ENCODE assay signal across 2 cellular contexts in the genomic region with DNA sequence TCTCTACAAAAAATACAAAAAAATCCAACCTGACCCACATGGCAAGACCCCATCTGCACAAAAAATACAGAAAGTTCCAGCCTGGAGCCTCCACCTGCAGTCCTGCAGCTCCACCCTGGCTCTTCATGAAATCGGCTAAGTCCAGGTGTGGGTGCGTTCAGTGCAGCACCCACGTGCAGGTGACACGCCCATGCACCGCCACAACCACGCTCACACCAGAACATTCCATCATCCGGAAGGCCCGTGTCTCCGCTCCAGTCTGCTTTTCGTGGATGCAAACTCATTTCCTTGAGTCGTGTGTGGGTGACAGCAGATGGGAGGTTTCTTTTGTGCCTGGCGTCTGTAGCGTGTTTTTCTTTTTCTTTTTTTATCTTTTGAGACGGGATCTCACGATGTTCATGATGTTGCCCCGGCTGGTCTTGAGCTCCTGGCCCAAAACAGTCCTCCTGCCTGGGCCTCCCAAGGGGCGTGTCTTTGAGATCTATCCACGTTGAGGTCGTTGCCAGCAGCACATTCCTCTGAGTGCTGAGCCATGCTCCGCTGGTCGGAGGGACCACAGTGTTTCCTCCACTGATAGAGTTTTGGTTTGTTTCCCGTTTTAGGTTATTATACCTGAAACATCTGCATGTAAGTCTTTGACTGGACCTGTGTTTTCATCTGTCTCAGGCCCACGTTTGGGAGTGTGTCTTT.
TF ChIP-seq lines count a peak whose summit lies in the region.

No MANE protein-coding gene starts in this region.

TF ChIP-seq in IMR-90, 13 proteins besides CTCF, POLR2A, EP300 and RAD21:
- TF ChIP-seq BHLHE40 (IDR thresholded peaks at IDR 0.05; ENCODE audit: low read depth, low read length) (no peak), RFX5 (IDR thresholded peaks at IDR 0.05; ENCODE audit: low read depth, low read length) (no peak), CEBPB (IDR thresholded peaks at IDR 0.05; ENCODE audit: low read depth, low read length) (no peak), MAZ (IDR thresholded peaks at IDR 0.05; ENCODE audit: borderline replicate concordance, low read depth, low read length) (no peak), RCOR1 (IDR thresholded peaks at IDR 0.05; ENCODE audit: insufficient replicate concordance, low read length) (no peak), MAFK (IDR thresholded peaks at IDR 0.05; ENCODE audit: low read depth, low read length) (no peak), SMC3 (IDR thresholded peaks at IDR 0.05; ENCODE audit: low read depth, low read length) (no peak), NFE2L2 (IDR thresholded peaks at IDR 0.05; ENCODE audit: low read depth, low read length) (no peak), MXI1 (IDR thresholded peaks at IDR 0.05; ENCODE audit: borderline replicate concordance, low read depth, low read length) (no peak), FOS (IDR thresholded peaks at IDR 0.05; ENCODE audit: low read depth, low read length) (no peak), CHD1 (IDR thresholded peaks at IDR 0.05; ENCODE audit: low read depth, low read length) (no peak)
- TF ChIP-seq, protein P1, sequence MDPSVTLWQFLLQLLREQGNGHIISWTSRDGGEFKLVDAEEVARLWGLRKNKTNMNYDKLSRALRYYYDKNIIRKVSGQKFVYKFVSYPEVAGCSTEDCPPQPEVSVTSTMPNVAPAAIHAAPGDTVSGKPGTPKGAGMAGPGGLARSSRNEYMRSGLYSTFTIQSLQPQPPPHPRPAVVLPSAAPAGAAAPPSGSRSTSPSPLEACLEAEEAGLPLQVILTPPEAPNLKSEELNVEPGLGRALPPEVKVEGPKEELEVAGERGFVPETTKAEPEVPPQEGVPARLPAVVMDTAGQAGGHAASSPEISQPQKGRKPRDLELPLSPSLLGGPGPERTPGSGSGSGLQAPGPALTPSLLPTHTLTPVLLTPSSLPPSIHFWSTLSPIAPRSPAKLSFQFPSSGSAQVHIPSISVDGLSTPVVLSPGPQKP (IDR thresholded peaks at IDR 0.05; ENCODE audit: borderline replicate concordance, low read depth, low read length) = no peak
- TF ChIP-seq, protein P2, sequence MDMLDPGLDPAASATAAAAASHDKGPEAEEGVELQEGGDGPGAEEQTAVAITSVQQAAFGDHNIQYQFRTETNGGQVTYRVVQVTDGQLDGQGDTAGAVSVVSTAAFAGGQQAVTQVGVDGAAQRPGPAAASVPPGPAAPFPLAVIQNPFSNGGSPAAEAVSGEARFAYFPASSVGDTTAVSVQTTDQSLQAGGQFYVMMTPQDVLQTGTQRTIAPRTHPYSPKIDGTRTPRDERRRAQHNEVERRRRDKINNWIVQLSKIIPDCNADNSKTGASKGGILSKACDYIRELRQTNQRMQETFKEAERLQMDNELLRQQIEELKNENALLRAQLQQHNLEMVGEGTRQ (IDR thresholded peaks at IDR 0.05; ENCODE audit: low read depth, low read length) = no peak

TF ChIP-seq in GM12878, 131 proteins besides CTCF, POLR2A, EP300 and RAD21:
- TF ChIP-seq, protein P3, sequence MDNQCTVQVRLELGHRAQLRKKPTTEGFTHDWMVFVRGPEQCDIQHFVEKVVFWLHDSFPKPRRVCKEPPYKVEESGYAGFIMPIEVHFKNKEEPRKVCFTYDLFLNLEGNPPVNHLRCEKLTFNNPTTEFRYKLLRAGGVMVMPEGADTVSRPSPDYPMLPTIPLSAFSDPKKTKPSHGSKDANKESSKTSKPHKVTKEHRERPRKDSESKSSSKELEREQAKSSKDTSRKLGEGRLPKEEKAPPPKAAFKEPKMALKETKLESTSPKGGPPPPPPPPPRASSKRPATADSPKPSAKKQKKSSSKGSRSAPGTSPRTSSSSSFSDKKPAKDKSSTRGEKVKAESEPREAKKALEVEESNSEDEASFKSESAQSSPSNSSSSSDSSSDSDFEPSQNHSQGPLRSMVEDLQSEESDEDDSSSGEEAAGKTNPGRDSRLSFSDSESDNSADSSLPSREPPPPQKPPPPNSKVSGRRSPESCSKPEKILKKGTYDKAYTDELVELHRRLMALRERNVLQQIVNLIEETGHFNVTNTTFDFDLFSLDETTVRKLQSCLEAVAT (IDR thresholded peaks at IDR 0.05) = no peak
- no peak for TF ChIP-seq PML (IDR thresholded peaks at IDR 0.05; ENCODE audit: low read length)
- TF ChIP-seq CEBPB (IDR thresholded peaks at IDR 0.05; ENCODE audit: borderline replicate concordance in 1 of 2, low read depth in 2 of 2, low read length in 2 of 2) = no peak
- no peak for TF ChIP-seq BRCA1 (IDR thresholded peaks at IDR 0.05; ENCODE audit: low read depth, low read length)
- no peak for TF ChIP-seq SREBF1 (IDR thresholded peaks at IDR 0.05; ENCODE audit: low read length)
- TF ChIP-seq ESRRA (IDR thresholded peaks at IDR 0.05; ENCODE audit: low read length) = no peak
- TF ChIP-seq IKZF2 (IDR thresholded peaks at IDR 0.05) = 0 out of 4 replicates have a peak, but pooled peaks of 1 of the 2 experiments have one; percentile 0
- no peak for TF ChIP-seq KLF5 (IDR thresholded peaks at IDR 0.05; ENCODE audit: partially characterized antibody)
- 0 out of 2 replicates have a peak, but pooled peaks have one; percentile 15 for TF ChIP-seq DPF2 (IDR thresholded peaks at IDR 0.05)
- TF ChIP-seq FOS (IDR thresholded peaks at IDR 0.05; ENCODE audit: borderline replicate concordance, extremely low read depth, insufficient read length) = no peak
- no peak for TF ChIP-seq MXI1 (IDR thresholded peaks at IDR 0.05; ENCODE audit: low read depth, low read length)
- 0 out of 2 replicates have a peak, but pooled peaks have one; percentile 17 for TF ChIP-seq PAX5 (IDR thresholded peaks at IDR 0.05; ENCODE audit: borderline replicate concordance, low read depth, low read length)
- TF ChIP-seq NR2C2 (IDR thresholded peaks at IDR 0.05; ENCODE audit: borderline replicate concordance, control insufficient read depth, insufficient read length, low read depth) = no peak
- no peak for TF ChIP-seq CHD4 (IDR thresholded peaks at IDR 0.05)
- TF ChIP-seq, protein P1 (IDR thresholded peaks at IDR 0.05; ENCODE audit: low read depth, low read length) = no peak
- no peak for TF ChIP-seq LARP7 (IDR thresholded peaks at IDR 0.05)
- TF ChIP-seq YBX1 (IDR thresholded peaks at IDR 0.05) = no peak
- TF ChIP-seq, protein P4, sequence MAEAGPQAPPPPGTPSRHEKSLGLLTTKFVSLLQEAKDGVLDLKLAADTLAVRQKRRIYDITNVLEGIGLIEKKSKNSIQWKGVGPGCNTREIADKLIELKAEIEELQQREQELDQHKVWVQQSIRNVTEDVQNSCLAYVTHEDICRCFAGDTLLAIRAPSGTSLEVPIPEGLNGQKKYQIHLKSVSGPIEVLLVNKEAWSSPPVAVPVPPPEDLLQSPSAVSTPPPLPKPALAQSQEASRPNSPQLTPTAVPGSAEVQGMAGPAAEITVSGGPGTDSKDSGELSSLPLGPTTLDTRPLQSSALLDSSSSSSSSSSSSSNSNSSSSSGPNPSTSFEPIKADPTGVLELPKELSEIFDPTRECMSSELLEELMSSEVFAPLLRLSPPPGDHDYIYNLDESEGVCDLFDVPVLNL (IDR thresholded peaks at IDR 0.05; ENCODE audit: low read depth, low read length) = no peak
- no peak for TF ChIP-seq TAF1 (IDR thresholded peaks at IDR 0.05; ENCODE audit: borderline replicate concordance, low read depth, low read length)
- no peak for TF ChIP-seq RELA (IDR thresholded peaks at IDR 0.05; ENCODE audit: borderline replicate concordance, partially characterized antibody)
- TF ChIP-seq, protein P5, sequence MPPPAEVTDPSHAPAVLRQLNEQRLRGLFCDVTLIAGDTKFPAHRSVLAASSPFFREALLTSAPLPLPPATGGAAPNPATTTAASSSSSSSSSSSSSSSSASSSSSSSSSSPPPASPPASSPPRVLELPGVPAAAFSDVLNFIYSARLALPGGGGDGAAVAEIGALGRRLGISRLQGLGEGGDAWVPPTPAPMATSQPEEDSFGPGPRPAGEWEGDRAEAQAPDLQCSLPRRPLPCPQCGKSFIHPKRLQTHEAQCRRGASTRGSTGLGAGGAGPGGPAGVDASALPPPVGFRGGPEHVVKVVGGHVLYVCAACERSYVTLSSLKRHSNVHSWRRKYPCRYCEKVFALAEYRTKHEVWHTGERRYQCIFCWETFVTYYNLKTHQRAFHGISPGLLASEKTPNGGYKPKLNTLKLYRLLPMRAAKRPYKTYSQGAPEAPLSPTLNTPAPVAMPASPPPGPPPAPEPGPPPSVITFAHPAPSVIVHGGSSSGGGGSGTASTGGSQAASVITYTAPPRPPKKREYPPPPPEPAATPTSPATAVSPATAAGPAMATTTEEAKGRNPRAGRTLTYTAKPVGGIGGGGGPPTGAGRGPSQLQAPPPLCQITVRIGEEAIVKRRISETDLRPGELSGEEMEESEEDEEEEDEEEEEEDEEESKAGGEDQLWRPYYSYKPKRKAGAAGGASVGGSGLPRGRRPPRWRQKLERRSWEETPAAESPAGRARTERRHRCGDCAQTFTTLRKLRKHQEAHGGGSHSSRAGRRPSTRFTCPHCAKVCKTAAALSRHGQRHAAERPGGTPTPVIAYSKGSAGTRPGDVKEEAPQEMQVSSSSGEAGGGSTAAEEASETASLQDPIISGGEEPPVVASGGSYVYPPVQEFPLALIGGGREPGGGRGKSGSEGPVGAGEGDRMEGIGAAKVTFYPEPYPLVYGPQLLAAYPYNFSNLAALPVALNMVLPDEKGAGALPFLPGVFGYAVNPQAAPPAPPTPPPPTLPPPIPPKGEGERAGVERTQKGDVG (CRISPR knock-in tag; IDR thresholded peaks at IDR 0.05) = 0 out of 2 replicates have a peak, but pooled peaks have one; percentile 11
- no peak for TF ChIP-seq ATF7 (IDR thresholded peaks at IDR 0.05; ENCODE audit: low read depth)
- TF ChIP-seq, protein P6, sequence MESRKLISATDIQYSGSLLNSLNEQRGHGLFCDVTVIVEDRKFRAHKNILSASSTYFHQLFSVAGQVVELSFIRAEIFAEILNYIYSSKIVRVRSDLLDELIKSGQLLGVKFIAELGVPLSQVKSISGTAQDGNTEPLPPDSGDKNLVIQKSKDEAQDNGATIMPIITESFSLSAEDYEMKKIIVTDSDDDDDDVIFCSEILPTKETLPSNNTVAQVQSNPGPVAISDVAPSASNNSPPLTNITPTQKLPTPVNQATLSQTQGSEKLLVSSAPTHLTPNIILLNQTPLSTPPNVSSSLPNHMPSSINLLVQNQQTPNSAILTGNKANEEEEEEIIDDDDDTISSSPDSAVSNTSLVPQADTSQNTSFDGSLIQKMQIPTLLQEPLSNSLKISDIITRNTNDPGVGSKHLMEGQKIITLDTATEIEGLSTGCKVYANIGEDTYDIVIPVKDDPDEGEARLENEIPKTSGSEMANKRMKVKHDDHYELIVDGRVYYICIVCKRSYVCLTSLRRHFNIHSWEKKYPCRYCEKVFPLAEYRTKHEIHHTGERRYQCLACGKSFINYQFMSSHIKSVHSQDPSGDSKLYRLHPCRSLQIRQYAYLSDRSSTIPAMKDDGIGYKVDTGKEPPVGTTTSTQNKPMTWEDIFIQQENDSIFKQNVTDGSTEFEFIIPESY (IDR thresholded peaks at IDR 0.05) = no peak
- no peak for TF ChIP-seq ASH2L (IDR thresholded peaks at IDR 0.05; ENCODE audit: borderline replicate concordance, low read depth)
- TF ChIP-seq, protein P7, sequence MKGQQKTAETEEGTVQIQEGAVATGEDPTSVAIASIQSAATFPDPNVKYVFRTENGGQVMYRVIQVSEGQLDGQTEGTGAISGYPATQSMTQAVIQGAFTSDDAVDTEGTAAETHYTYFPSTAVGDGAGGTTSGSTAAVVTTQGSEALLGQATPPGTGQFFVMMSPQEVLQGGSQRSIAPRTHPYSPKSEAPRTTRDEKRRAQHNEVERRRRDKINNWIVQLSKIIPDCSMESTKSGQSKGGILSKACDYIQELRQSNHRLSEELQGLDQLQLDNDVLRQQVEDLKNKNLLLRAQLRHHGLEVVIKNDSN (IDR thresholded peaks at IDR 0.05; ENCODE audit: borderline replicate concordance, extremely low read length, insufficient read depth, low read depth, low read length) = peak; percentile 8
